Comparison of ENCODE assay signal across 5 cellular contexts in genomic region chr14:99011385-99011784, GRCh38.
"Had no signal": no experiment of that assay in that cellular context is flagged by ENCODE, and none has a peak within 500 bp of the region (broad histone marks: within the 10 kb centered on the region; RNA-seq: fewer than 3 reads in every experiment).

No MANE protein-coding gene starts in this region.

- H3K36me3 ChIP-seq: HAP-1 had no signal

- ATAC-seq: GM23338, HCT116 had no signal

- H3K4me2 ChIP-seq: GM23338 had no signal

- H3K9me3 Mint-ChIP-seq: GM23338 had no signal

- H3K4me1 ChIP-seq: HAP-1 had no signal

- DNase-seq: H7, IMR-90 had no signal

- H3K9me3 ChIP-seq: HAP-1 had no signal

- H3K4me3 ChIP-seq: GM23338, HAP-1 had no signal

- H3K4me1 Mint-ChIP-seq: GM23338 had no signal

- H3K4me3 Mint-ChIP-seq: GM23338 had no signal

- H3K27ac Mint-ChIP-seq: GM23338 had no signal
